Comparison of ENCODE assay signal across 1 cellular context in the genomic region with DNA sequence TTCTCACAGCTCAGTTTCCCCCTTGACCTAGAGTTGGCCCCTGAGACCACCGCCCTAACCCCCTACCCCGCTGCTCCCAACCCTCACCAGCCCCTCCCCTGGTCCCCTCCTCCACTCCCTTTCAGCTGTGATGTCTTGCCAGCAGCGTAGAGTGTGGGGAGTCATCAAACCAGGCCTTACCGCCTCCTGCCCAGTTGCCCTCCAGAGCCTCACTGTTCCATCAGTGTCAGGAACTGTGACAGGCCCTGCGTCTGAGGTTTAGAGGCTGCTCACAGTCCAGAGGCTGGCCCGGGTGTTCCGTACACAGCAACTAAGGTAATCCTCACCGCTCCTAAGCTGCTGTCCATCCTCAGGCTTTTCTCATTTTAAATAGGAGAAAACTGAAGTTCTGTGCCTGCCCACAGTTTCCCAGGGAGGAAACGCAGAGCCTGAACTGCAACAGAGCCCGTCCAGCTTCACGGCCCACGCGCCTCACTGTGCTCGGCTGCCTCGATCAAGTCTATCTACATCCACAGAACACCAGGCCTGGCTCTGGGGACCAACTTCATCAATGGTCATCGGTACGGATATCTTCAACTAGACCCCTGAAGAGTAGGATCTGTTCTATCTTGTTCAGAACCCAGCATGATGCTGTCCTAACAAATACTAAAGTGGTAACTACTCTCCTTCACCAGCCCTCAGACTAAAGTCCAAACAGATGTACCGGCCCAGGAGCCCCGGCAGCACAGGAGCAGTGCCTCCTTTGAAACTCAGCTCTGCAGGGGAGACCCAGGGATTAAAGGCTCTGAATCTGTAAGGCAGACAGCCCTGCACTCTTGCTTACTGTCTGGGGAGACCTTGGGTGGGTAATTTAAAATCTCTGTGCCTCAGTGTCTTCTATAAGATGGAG.
TF ChIP-seq lines count a peak whose summit lies in the region.

No MANE protein-coding gene starts in this region.

TF ChIP-seq in K562, 482 proteins besides CTCF, POLR2A, EP300 and RAD21:
- TF ChIP-seq GTF2A2 (tag; IDR thresholded peaks at IDR 0.05): no peak
- TF ChIP-seq, protein P1, sequence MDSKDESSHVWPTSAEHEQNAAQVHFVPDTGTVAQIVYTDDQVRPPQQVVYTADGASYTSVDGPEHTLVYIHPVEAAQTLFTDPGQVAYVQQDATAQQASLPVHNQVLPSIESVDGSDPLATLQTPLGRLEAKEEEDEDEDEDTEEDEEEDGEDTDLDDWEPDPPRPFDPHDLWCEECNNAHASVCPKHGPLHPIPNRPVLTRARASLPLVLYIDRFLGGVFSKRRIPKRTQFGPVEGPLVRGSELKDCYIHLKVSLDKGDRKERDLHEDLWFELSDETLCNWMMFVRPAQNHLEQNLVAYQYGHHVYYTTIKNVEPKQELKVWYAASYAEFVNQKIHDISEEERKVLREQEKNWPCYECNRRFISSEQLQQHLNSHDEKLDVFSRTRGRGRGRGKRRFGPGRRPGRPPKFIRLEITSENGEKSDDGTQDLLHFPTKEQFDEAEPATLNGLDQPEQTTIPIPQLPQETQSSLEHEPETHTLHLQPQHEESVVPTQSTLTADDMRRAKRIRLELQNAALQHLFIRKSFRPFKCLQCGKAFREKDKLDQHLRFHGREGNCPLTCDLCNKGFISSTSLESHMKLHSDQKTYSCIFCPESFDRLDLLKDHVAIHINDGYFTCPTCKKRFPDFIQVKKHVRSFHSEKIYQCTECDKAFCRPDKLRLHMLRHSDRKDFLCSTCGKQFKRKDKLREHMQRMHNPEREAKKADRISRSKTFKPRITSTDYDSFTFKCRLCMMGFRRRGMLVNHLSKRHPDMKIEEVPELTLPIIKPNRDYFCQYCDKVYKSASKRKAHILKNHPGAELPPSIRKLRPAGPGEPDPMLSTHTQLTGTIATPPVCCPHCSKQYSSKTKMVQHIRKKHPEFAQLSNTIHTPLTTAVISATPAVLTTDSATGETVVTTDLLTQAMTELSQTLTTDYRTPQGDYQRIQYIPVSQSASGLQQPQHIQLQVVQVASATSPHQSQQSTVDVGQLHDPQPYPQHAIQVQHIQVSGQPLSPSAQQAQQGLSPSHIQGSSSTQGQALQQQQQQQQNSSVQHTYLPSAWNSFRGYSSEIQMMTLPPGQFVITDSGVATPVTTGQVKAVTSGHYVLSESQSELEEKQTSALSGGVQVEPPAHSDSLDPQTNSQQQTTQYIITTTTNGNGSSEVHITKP (IDR thresholded peaks at IDR 0.05; ENCODE audit: partially characterized antibody): no peak
- no peak for TF ChIP-seq MCM2 (IDR thresholded peaks at IDR 0.05; ENCODE audit: low read depth)
- no peak for TF ChIP-seq MTA3 (IDR thresholded peaks at IDR 0.05; ENCODE audit: borderline replicate concordance)
- TF ChIP-seq, protein P2, sequence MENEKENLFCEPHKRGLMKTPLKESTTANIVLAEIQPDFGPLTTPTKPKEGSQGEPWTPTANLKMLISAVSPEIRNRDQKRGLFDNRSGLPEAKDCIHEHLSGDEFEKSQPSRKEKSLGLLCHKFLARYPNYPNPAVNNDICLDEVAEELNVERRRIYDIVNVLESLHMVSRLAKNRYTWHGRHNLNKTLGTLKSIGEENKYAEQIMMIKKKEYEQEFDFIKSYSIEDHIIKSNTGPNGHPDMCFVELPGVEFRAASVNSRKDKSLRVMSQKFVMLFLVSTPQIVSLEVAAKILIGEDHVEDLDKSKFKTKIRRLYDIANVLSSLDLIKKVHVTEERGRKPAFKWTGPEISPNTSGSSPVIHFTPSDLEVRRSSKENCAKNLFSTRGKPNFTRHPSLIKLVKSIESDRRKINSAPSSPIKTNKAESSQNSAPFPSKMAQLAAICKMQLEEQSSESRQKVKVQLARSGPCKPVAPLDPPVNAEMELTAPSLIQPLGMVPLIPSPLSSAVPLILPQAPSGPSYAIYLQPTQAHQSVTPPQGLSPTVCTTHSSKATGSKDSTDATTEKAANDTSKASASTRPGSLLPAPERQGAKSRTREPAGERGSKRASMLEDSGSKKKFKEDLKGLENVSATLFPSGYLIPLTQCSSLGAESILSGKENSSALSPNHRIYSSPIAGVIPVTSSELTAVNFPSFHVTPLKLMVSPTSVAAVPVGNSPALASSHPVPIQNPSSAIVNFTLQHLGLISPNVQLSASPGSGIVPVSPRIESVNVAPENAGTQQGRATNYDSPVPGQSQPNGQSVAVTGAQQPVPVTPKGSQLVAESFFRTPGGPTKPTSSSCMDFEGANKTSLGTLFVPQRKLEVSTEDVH (IDR thresholded peaks at IDR 0.05; ENCODE audit: low read depth, partially characterized antibody): no peak
- no peak for TF ChIP-seq RB1 (IDR thresholded peaks at IDR 0.05; ENCODE audit: low read depth)
- TF ChIP-seq ZNF584 (CRISPR knock-in tag; IDR thresholded peaks at IDR 0.05; ENCODE audit: low read depth): no peak
- TF ChIP-seq FOXA1 (IDR thresholded peaks at IDR 0.05; ENCODE audit: borderline replicate concordance): no peak
- no peak for TF ChIP-seq LCOR (CRISPR knock-in tag; IDR thresholded peaks at IDR 0.05)
- TF ChIP-seq ELF2 (CRISPR knock-in tag; IDR thresholded peaks at IDR 0.05): no peak
- TF ChIP-seq ESRRA (IDR thresholded peaks at IDR 0.05; ENCODE audit: borderline replicate concordance, low read depth): no peak
- TF ChIP-seq ZNF146 (CRISPR knock-in tag; IDR thresholded peaks at IDR 0.05; ENCODE audit: unreplicated experiment): no peak
- no peak for TF ChIP-seq ZNF41 (CRISPR knock-in tag; conservative IDR thresholded peaks at IDR 0.05)
- TF ChIP-seq NCOA6 (IDR thresholded peaks at IDR 0.05): no peak
